In genomic region chr1:17118706-17119075, GRCh38 we compare ENCODE assay signal across 8 cellular contexts. TPM values are rescaled to one million over a fixed set of nuclear protein-coding genes. Genes with fewer than 3 reads are reported as not detected.
A peak's percentile ranks its signal among the peaks of the same experiment; 100 is the strongest.
DNase-seq lines count a peak whose midpoint lies in the region; ATAC-seq and TF ChIP-seq lines count a peak whose summit lies in the region.

No MANE protein-coding gene starts in this region.

- H3K27me3 ChIP-seq in OCI-LY3 (ENCODE audit: low read depth, low read length): peaks cover 13% of the 10 kb centered on the region
- H3K27me3 ChIP-seq in foreskin keratinocyte: peaks cover 30% of the 10 kb centered on the region

- H3K27ac ChIP-seq in OCI-LY3 (ENCODE audit: low read length) (no peak overlapping the region), foreskin keratinocyte (no peak overlapping the region)

- H3K9me3 ChIP-seq in OCI-LY3 (ENCODE audit: insufficient read depth, low read length): no peaks in the 10 kb centered on the region

- H3K4me3 ChIP-seq in GM12864 (ENCODE audit: low read depth, low read length) (peak overlapping the region; percentile 34; the same call in 1 of the 2 replicates), OCI-LY3 (ENCODE audit: low read length) (peak overlapping the region; percentile 77), retinal pigment epithelial cell (ENCODE audit: low read length) (peak overlapping the region; percentile 31)

- H3K79me2 ChIP-seq in OCI-LY3 (ENCODE audit: low read length): no peaks in the 10 kb centered on the region

- no peaks in the 10 kb centered on the region for H4K20me1 ChIP-seq in OCI-LY3 (ENCODE audit: insufficient read depth, low read length)

- TF ChIP-seq CTCF in GM12864 (IDR thresholded peaks at IDR 0.05; ENCODE audit: low read depth, low read length, missing control alignments): no peak
- TF ChIP-seq CTCF in OCI-LY3 (IDR thresholded peaks at IDR 0.05; ENCODE audit: low read depth, low read length): no peak
- no peak for TF ChIP-seq CTCF in retinal pigment epithelial cell (conservative IDR thresholded peaks at IDR 0.05; ENCODE audit: low read depth, low read length)
- no peak for TF ChIP-seq CTCF in foreskin keratinocyte (conservative IDR thresholded peaks at IDR 0.05)

- H3K4me2 ChIP-seq in OCI-LY3 (ENCODE audit: low read length): peak overlapping the region; percentile 98

- DNase-seq in GM12864 (ENCODE audit: low read depth): no peak
- peak; percentile 55 for DNase-seq in germinal center (ENCODE audit: low spot score)
- no peak for DNase-seq in retinal pigment epithelial cell (ENCODE audit: low read depth)
- DNase-seq in NCI-H2227 (lab: John Stamatoyannopoulos, UW; ENCODE audit: unreplicated experiment): no peak
- no peak for DNase-seq in NCI-H345 treated with DMSO at 0.1 percent for 48 hours (lab: John Stamatoyannopoulos, UW; ENCODE audit: unreplicated experiment)
- no peak for DNase-seq in foreskin keratinocyte

- H3K36me3 ChIP-seq in OCI-LY3 (replicated peaks; ENCODE audit: low read depth, low read length): no peaks in the 10 kb centered on the region

- H3K9ac ChIP-seq in OCI-LY3 (ENCODE audit: low read length): peak overlapping the region; percentile 53

- no peak overlapping the region for H2AFZ ChIP-seq in OCI-LY3 (ENCODE audit: low read depth, low read length)

- peaks cover 17% of the 10 kb centered on the region for H3K4me1 ChIP-seq in OCI-LY3 (ENCODE audit: low read length)
- H3K4me1 ChIP-seq in foreskin keratinocyte: no peaks in the 10 kb centered on the region

- ATAC-seq in GM21717 (IDR thresholded peaks at IDR 0.05; ENCODE audit: unreplicated experiment): no peak
- ATAC-seq in foreskin keratinocyte: no peak

RNA-seq across cellular contexts. Expression of gene PADI2, which starts 0.6 kb away (rescaled TPM):
- total RNA-seq in foreskin keratinocyte: 0.56 and 0.95 TPM in 2 replicates
- polyA plus RNA-seq in foreskin keratinocyte: 0.45 TPM in 2 replicates
